ENCODE assay signal across 13 cellular contexts in genomic region chr10:49612513-49613159, GRCh38. TPM values are rescaled to one million over a fixed set of nuclear protein-coding genes. Genes with fewer than 3 reads are reported as not detected.
DNase-seq lines count a peak whose midpoint lies in the region; ATAC-seq and TF ChIP-seq lines count a peak whose summit lies in the region.
"Had no signal": no experiment of that assay in that cellular context is flagged by ENCODE, and none has a peak within 500 bp of the region (broad histone marks: within the 10 kb centered on the region; RNA-seq: fewer than 3 reads in every experiment).

No MANE protein-coding gene starts in this region.

- H3K9ac ChIP-seq in HUES64 (ENCODE audit: low read depth, low read length), result no peak overlapping the region

- no peaks in the 10 kb centered on the region for H3K9me3 ChIP-seq in HUES64 (ENCODE audit: insufficient read depth, low read depth, low read length)

- no peak for ATAC-seq in activated naive CD8-positive, alpha-beta T cell treated with anti-CD3 and anti-CD28 coated beads, Interleukin-2, amount 50 U/mL, for 24 hours
- ATAC-seq in GM21528 (IDR thresholded peaks at IDR 0.05; ENCODE audit: low FRiP score, unreplicated experiment), result no peak
- ATAC-seq in SK-N-SH treated with all-trans-retinoic acid at 6 μM for 48 hours, result no peak
- ATAC-seq: activated T-helper 17 cell treated with anti-CD3 and anti-CD28 coated beads, Interleukin-2, amount 50 U/mL, for 72 hours had no signal

- peaks cover 7% of the 10 kb centered on the region for H3K36me3 Mint-ChIP-seq in activated naive CD8-positive, alpha-beta T cell treated with anti-CD3 and anti-CD28 coated beads, Interleukin-2, amount 50 U/mL, for 24 hours (ENCODE audit: low read depth)
- H3K36me3 Mint-ChIP-seq in neural crest cell (ENCODE audit: low read depth), result peaks cover 6% of the 10 kb centered on the region

- H3K27ac Mint-ChIP-seq in activated naive CD8-positive, alpha-beta T cell treated with anti-CD3 and anti-CD28 coated beads, Interleukin-2, amount 50 U/mL, for 24 hours, result no peak overlapping the region
- H3K27ac Mint-ChIP-seq in neural crest cell (ENCODE audit: unreplicated experiment), result no peak overlapping the region
- H3K27ac Mint-ChIP-seq: activated T-helper 17 cell treated with anti-CD3 and anti-CD28 coated beads, Interleukin-2, amount 50 U/mL, for 72 hours had no signal

- H3K27me3 Mint-ChIP-seq in activated naive CD8-positive, alpha-beta T cell treated with anti-CD3 and anti-CD28 coated beads, Interleukin-2, amount 50 U/mL, for 24 hours, result peaks cover 74% of the 10 kb centered on the region
- H3K27me3 Mint-ChIP-seq in neural crest cell (ENCODE audit: low read depth), result peaks cover 93% of the 10 kb centered on the region

- no peaks in the 10 kb centered on the region for H3K9me3 Mint-ChIP-seq in activated naive CD8-positive, alpha-beta T cell treated with anti-CD3 and anti-CD28 coated beads, Interleukin-2, amount 50 U/mL, for 24 hours
- no peaks in the 10 kb centered on the region for H3K9me3 Mint-ChIP-seq in neural crest cell
- H3K9me3 Mint-ChIP-seq: activated T-helper 17 cell treated with anti-CD3 and anti-CD28 coated beads, Interleukin-2, amount 50 U/mL, for 72 hours had no signal

- no peak for TF ChIP-seq CTCF in neural crest cell (conservative IDR thresholded peaks at IDR 0.05)

- DNase-seq in ELR (ENCODE audit: low read depth) (peak; percentile 35), neural crest cell (ENCODE audit: low read depth, low spot score) (peak; percentile 49), occipital lobe (lab: John Stamatoyannopoulos, UW) (no peak)
- DNase-seq in activated naive CD8-positive, alpha-beta T cell treated with anti-CD3 and anti-CD28 coated beads, Interleukin-2, amount 50 U/mL, for 24 hours, result peak; percentile 23
- DNase-seq: DMS153, NCI-H1436, OCI-M1 had no signal

- H3K27me3 ChIP-seq in HUES64 (ENCODE audit: insufficient read depth, low read length), result peaks cover 98% of the 10 kb centered on the region

- H3K27ac ChIP-seq in HUES64 (ENCODE audit: low read depth, low read length), result no peak overlapping the region

- H3K4me1 Mint-ChIP-seq in activated naive CD8-positive, alpha-beta T cell treated with anti-CD3 and anti-CD28 coated beads, Interleukin-2, amount 50 U/mL, for 24 hours, result no peaks in the 10 kb centered on the region
- peaks cover 28% of the 10 kb centered on the region for H3K4me1 Mint-ChIP-seq in neural crest cell

- H3K4me3 Mint-ChIP-seq in activated naive CD8-positive, alpha-beta T cell treated with anti-CD3 and anti-CD28 coated beads, Interleukin-2, amount 50 U/mL, for 24 hours, result no peak overlapping the region
- H3K4me3 Mint-ChIP-seq in neural crest cell, result peak overlapping the region; percentile 70
- H3K4me3 Mint-ChIP-seq: activated T-helper 17 cell treated with anti-CD3 and anti-CD28 coated beads, Interleukin-2, amount 50 U/mL, for 72 hours had no signal

- WGBS in HUES64, result 7% methylated on average over 29 of the region's 29 CpGs

- H3K4me3 ChIP-seq in HUES64 (ENCODE audit: low read length), result peak overlapping the region; percentile 21; the same call in 1 of the 2 replicates

- H3K36me3 ChIP-seq in HUES64 (ENCODE audit: insufficient read depth, low read length), result no peaks in the 10 kb centered on the region

- peaks cover 2% of the 10 kb centered on the region; the same call in 1 of the 2 replicates for H3K4me1 ChIP-seq in HUES64 (ENCODE audit: insufficient read depth, low read length)

TF ChIP-seq in SK-N-SH treated with all-trans-retinoic acid at 6 μM for 48 hours, 23 proteins besides CTCF, POLR2A, EP300 and RAD21:
- no peak for TF ChIP-seq GLIS3 (CRISPR knock-in tag; IDR thresholded peaks at IDR 0.05)
- no peak for TF ChIP-seq BACH2 (CRISPR knock-in tag; IDR thresholded peaks at IDR 0.05; ENCODE audit: borderline replicate concordance)
- TF ChIP-seq PPARA (CRISPR knock-in tag; IDR thresholded peaks at IDR 0.05; ENCODE audit: borderline replicate concordance), result no peak
- TF ChIP-seq ZNF565 (CRISPR knock-in tag; conservative IDR thresholded peaks at IDR 0.05; ENCODE audit: low read depth), result no peak
- TF ChIP-seq POU6F1 (CRISPR knock-in tag; IDR thresholded peaks at IDR 0.05; ENCODE audit: borderline replicate concordance, low read depth), result no peak
- no peak for TF ChIP-seq ZFP30 (CRISPR knock-in tag; IDR thresholded peaks at IDR 0.05)
- TF ChIP-seq CREB5 (CRISPR knock-in tag; IDR thresholded peaks at IDR 0.05; ENCODE audit: low read depth), result no peak
- no peak for TF ChIP-seq ZNF70 (CRISPR knock-in tag; IDR thresholded peaks at IDR 0.05)
- TF ChIP-seq SNAI2 (CRISPR knock-in tag; IDR thresholded peaks at IDR 0.05), result no peak
- no peak for TF ChIP-seq TSHZ2 (CRISPR knock-in tag; IDR thresholded peaks at IDR 0.05)
- TF ChIP-seq OSR1 (CRISPR knock-in tag; IDR thresholded peaks at IDR 0.05), result no peak
- no peak for TF ChIP-seq TOX (CRISPR knock-in tag; IDR thresholded peaks at IDR 0.05; ENCODE audit: borderline replicate concordance)
- TF ChIP-seq TCF4 (CRISPR knock-in tag; IDR thresholded peaks at IDR 0.05; ENCODE audit: borderline replicate concordance), result no peak
- no peak for TF ChIP-seq ARNTL (CRISPR knock-in tag; IDR thresholded peaks at IDR 0.05; ENCODE audit: borderline replicate concordance, low read depth)
- no peak for TF ChIP-seq ZC3H10 (CRISPR knock-in tag; IDR thresholded peaks at IDR 0.05)
- no peak for TF ChIP-seq CSRNP3 (CRISPR knock-in tag; IDR thresholded peaks at IDR 0.05)
- no peak for TF ChIP-seq ISL1 (CRISPR knock-in tag; IDR thresholded peaks at IDR 0.05)
- no peak for TF ChIP-seq ZNF8 (CRISPR knock-in tag; IDR thresholded peaks at IDR 0.05)

RNA-seq across cellular contexts. Expression of gene CHAT, which starts 1.2 kb away (rescaled TPM):
- 0.20 TPM for polyA plus RNA-seq in HUES64 (2013, experiment 1 of 2)
- 0.76 TPM for polyA plus RNA-seq in HUES64 (2013, experiment 2 of 2)
- total RNA-seq in neural crest cell, result 2.7 and 3.3 TPM in 2 replicates
- total RNA-seq in occipital lobe, result 0.62 TPM
- total RNA-seq: activated T-helper 17 cell treated with anti-CD3 and anti-CD28 coated beads, Interleukin-2, amount 50 U/mL, for 72 hours; fibroblast of lung had no signal
- polyA plus RNA-seq: fibroblast of lung, neural cell had no signal

RNA-seq across cellular contexts. Expression of gene SLC18A3, which starts 2.5 kb away (rescaled TPM):
- 0.75 TPM for polyA plus RNA-seq in HUES64 (2013, experiment 1 of 2)
- polyA plus RNA-seq in HUES64 (2013, experiment 2 of 2), result 3.5 TPM
- total RNA-seq in neural crest cell (16.7 and 17.9 TPM in 2 replicates), occipital lobe (not detected)
- total RNA-seq: activated T-helper 17 cell treated with anti-CD3 and anti-CD28 coated beads, Interleukin-2, amount 50 U/mL, for 72 hours; fibroblast of lung had no signal
- polyA plus RNA-seq: fibroblast of lung, neural cell had no signal

Comparison
In these comparisons a context has a peak if more than half of its experiments do, and no peak if none do; other contexts are left out.
1. RNA of gene SLC18A3, which starts 2.5 kb away (total RNA-seq): 16.7 to 17.9 TPM in neural crest cell; not detected in occipital lobe (single experiment); every median in the first group is over 10 times any median in the second.